ENCODE assay signal across 26 cellular contexts in genomic region chr15:98968576-98968975, GRCh38. TPM values are rescaled to one million over a fixed set of nuclear protein-coding genes. Genes with fewer than 3 reads are reported as not detected.
"Had no signal": no experiment of that assay in that cellular context is flagged by ENCODE, and none has a peak within 500 bp of the region (broad histone marks: within the 10 kb centered on the region; RNA-seq: fewer than 3 reads in every experiment).

No MANE protein-coding gene starts in this region.

- H3K4me3 ChIP-seq: MG63, SJCRH30 had no signal

- H3K27me3 ChIP-seq: MG63, SJCRH30 had no signal

- H3K27ac ChIP-seq: RWPE1, SJCRH30 had no signal

- H3K9me3 Mint-ChIP-seq: activated CD4-positive, alpha-beta memory T cell treated with anti-CD3 and anti-CD28 coated beads for 36 hours; activated CD4-positive, alpha-beta T cell treated with anti-CD3 and anti-CD28 coated beads, Interleukin-2, amount 10 ng/mL, durations not matched to agents 7 days and 5 days; activated T-cell treated with anti-CD3 and anti-CD28 coated beads, Interleukin-2, amount 50 U/mL, for 4 hours; central memory CD8-positive, alpha-beta T cell had no signal

- H3K4me1 Mint-ChIP-seq: activated CD4-positive, alpha-beta T cell treated with anti-CD3 and anti-CD28 coated beads, Interleukin-2, amount 10 ng/mL, durations not matched to agents 7 days and 5 days; central memory CD8-positive, alpha-beta T cell had no signal

- H3K9me3 ChIP-seq: MG63, SJCRH30 had no signal

- H3K4me3 Mint-ChIP-seq: activated CD4-positive, alpha-beta memory T cell treated with anti-CD3 and anti-CD28 coated beads for 36 hours; activated CD4-positive, alpha-beta T cell treated with anti-CD3 and anti-CD28 coated beads, Interleukin-2, amount 10 ng/mL, durations not matched to agents 7 days and 5 days; activated T-cell treated with anti-CD3 and anti-CD28 coated beads, Interleukin-2, amount 50 U/mL, for 4 hours; brain; central memory CD8-positive, alpha-beta T cell; T-helper 17 cell had no signal

- H3K36me3 Mint-ChIP-seq: activated CD4-positive, alpha-beta memory T cell treated with anti-CD3 and anti-CD28 coated beads for 36 hours had no signal

- DNase-seq: activated CD4-positive, alpha-beta memory T cell treated with anti-CD3 and anti-CD28 coated beads for 36 hours; activated CD4-positive, alpha-beta T cell treated with anti-CD3 and anti-CD28 coated beads, Interleukin-2, amount 10 ng/mL, durations not matched to agents 7 days and 5 days; activated CD4-positive, CD25-positive, alpha-beta regulatory T cell; activated CD8-positive, alpha-beta memory T cell treated with anti-CD3 and anti-CD28 coated beads for 24 hours; activated effector memory CD4-positive, alpha-beta T cell treated with anti-CD3 and anti-CD28 coated beads, Interleukin-2, amount 50 U/mL, for 16 hours; activated naive CD4-positive, alpha-beta T cell treated with Interleukin-2 at 50 U/mL for 16 hours; activated T-cell treated with anti-CD3 and anti-CD28 coated beads, Interleukin-2, amount 50 U/mL, for 4 hours; amygdala; MG63; MV-4-11; NCI-H1092 treated with DMSO at 0.1 percent for 48 hours; NCI-H1417 treated with DMSO at 0.1 percent for 48 hours; NCI-H1694; NCI-H2029; NCI-H345; NCI-H510A; NCI-H526 treated with DMSO at 0.1 percent for 48 hours; Right ventricle myocardium superior; SJCRH30; T-helper 17 cell; T-helper 9 cell had no signal

- H3K36me3 ChIP-seq: SJCRH30 had no signal

- H3K27ac Mint-ChIP-seq: activated CD4-positive, alpha-beta memory T cell treated with anti-CD3 and anti-CD28 coated beads for 36 hours; activated CD4-positive, alpha-beta T cell treated with anti-CD3 and anti-CD28 coated beads, Interleukin-2, amount 10 ng/mL, durations not matched to agents 7 days and 5 days; brain; T-helper 17 cell had no signal

- H3K27me3 Mint-ChIP-seq: activated CD4-positive, alpha-beta memory T cell treated with anti-CD3 and anti-CD28 coated beads for 36 hours; activated CD4-positive, alpha-beta T cell treated with anti-CD3 and anti-CD28 coated beads, Interleukin-2, amount 10 ng/mL, durations not matched to agents 7 days and 5 days; brain; T-helper 17 cell had no signal

- ATAC-seq: activated naive CD4-positive, alpha-beta T cell treated with anti-CD3 and anti-CD28 coated beads, Interleukin-2, amount 50 U/mL, for 72 hours; activated T-cell treated with anti-CD3 and anti-CD28 coated beads, Interleukin-2, amount 50 U/mL, for 4 hours; T-helper 17 cell had no signal

RNA-seq across cellular contexts. Expression of gene PGPEP1L, which starts 39.0 kb away (rescaled TPM):
- total RNA-seq: activated CD4-positive, alpha-beta memory T cell treated with anti-CD3 and anti-CD28 coated beads for 36 hours; activated CD4-positive, alpha-beta T cell treated with anti-CD3 and anti-CD28 coated beads, Interleukin-2, amount 10 ng/mL, durations not matched to agents 7 days and 5 days; activated naive CD4-positive, alpha-beta T cell treated with anti-CD3 and anti-CD28 coated beads, Interleukin-2, amount 50 U/mL, for 72 hours; activated T-cell treated with anti-CD3 and anti-CD28 coated beads, Interleukin-2, amount 50 U/mL, for 4 hours; astrocyte; SJCRH30; T-helper 17 cell had no signal
